14 cellular contexts compared by ENCODE assay signal in genomic region chr6:41689171-41690008, GRCh38. TPM values are rescaled to one million over a fixed set of nuclear protein-coding genes. Genes with fewer than 3 reads are reported as not detected.
A peak's percentile ranks its signal among the peaks of the same experiment; 100 is the strongest.
DNase-seq lines count a peak whose midpoint lies in the region; ATAC-seq and TF ChIP-seq lines count a peak whose summit lies in the region.
"Had no signal": no experiment of that assay in that cellular context is flagged by ENCODE, and none has a peak within 500 bp of the region (broad histone marks: within the 10 kb centered on the region; RNA-seq: fewer than 3 reads in every experiment).

No MANE protein-coding gene starts in this region.

- intact Hi-C loops in natural killer cell (cut with micrococcal nuclease): no loop called here
- intact Hi-C loops in prostate gland (cut with DNase I): loop anchor here (10.0 kb wide), 1 partner anchor 225 kb away; no protein-coding TSS in a partner anchor

- H3K27ac Mint-ChIP-seq in natural killer cell treated with Interleukin-12 subunit alpha and Interleukin-12 subunit beta and Interleukin-15 and Interleukin-18, amount 100 ng/mL, for 72 hours: peak overlapping the region; percentile 64 to 82
- H3K27ac Mint-ChIP-seq in natural killer cell: peak overlapping the region in 1 of 2 donors; percentile 62
- H3K27ac Mint-ChIP-seq: T-helper 1 cell treated with Interleukin-12 subunit alpha and Interleukin-12 subunit beta and Interleukin-4 antibody, amounts not matched to agents 30 μg/mL and 1 μg/mL, for 36 hours had no signal

- ATAC-seq in natural killer cell treated with Interleukin-12 subunit alpha and Interleukin-12 subunit beta and Interleukin-15 and Interleukin-18, amount 100 ng/mL, for 72 hours: peak; percentile 44 to 64
- ATAC-seq in natural killer cell (no peak), GM21515 (IDR thresholded peaks at IDR 0.05; ENCODE audit: unreplicated experiment) (no peak)

- TF ChIP-seq POLR2A in prostate gland (IDR thresholded peaks at IDR 0.05): no peak

- H3K4me1 ChIP-seq in prostate gland (replicated peaks): peaks cover 2% of the 10 kb centered on the region

- no peaks in the 10 kb centered on the region for H3K27me3 ChIP-seq in prostate gland (replicated peaks; ENCODE audit: insufficient read depth)

- TF ChIP-seq CTCF in natural killer cell (IDR thresholded peaks at IDR 0.05): no peak
- TF ChIP-seq CTCF in prostate gland (IDR thresholded peaks at IDR 0.05): no peak

- 59% methylated on average over 9 of the region's 9 CpGs for WGBS in prostate gland

- no peak for DNase-seq in natural killer cell treated with Interleukin-12 subunit alpha and Interleukin-12 subunit beta and Interleukin-15 and Interleukin-18, amount 100 ng/mL, for 72 hours (ENCODE audit: low spot score)
- no peak for DNase-seq in natural killer cell
- DNase-seq in caudate nucleus (lab: John Stamatoyannopoulos, UW): no peak
- DNase-seq in medulla oblongata (ENCODE audit: extremely low spot score): peak; percentile 38
- no peak for DNase-seq in prostate gland (ENCODE audit: low spot score)
- no peak for DNase-seq in DMS79 (lab: John Stamatoyannopoulos, UW)
- no peak for DNase-seq in Ammon's horn (ENCODE audit: low spot score)
- DNase-seq: activated CD4-positive, alpha-beta T cell treated with anti-CD3 and anti-CD28 coated beads, Interleukin-2, amount 50 U/mL, for 1 hour; central memory CD4-positive, alpha-beta T cell; NCI-H2171 treated with DMSO at 0.1 percent for 48 hours had no signal

- H3K27ac ChIP-seq in caudate nucleus (ENCODE audit: low read depth, low read length): peak overlapping the region; percentile 86
- H3K27ac ChIP-seq in prostate gland: peak overlapping the region in 1 of 2 donors; percentile 33

- peaks cover 20 to 24% of the 10 kb centered on the region in 2 donors for H3K4me1 Mint-ChIP-seq in natural killer cell treated with Interleukin-12 subunit alpha and Interleukin-12 subunit beta and Interleukin-15 and Interleukin-18, amount 100 ng/mL, for 72 hours (ENCODE audit: low read depth in 2 of 2)
- peaks cover 0 to 24% of the 10 kb centered on the region in 2 donors for H3K4me1 Mint-ChIP-seq in natural killer cell
- H3K4me1 Mint-ChIP-seq: nephron had no signal

- H3K36me3 ChIP-seq in prostate gland: peaks cover 0 to 7% of the 10 kb centered on the region in 2 donors

- H3K9me3 Mint-ChIP-seq in natural killer cell treated with Interleukin-12 subunit alpha and Interleukin-12 subunit beta and Interleukin-15 and Interleukin-18, amount 100 ng/mL, for 72 hours: no peaks in the 10 kb centered on the region
- H3K9me3 Mint-ChIP-seq in natural killer cell: no peaks in the 10 kb centered on the region
- H3K9me3 Mint-ChIP-seq: nephron; T-helper 1 cell treated with Interleukin-12 subunit alpha and Interleukin-12 subunit beta and Interleukin-4 antibody, amounts not matched to agents 30 μg/mL and 1 μg/mL, for 36 hours had no signal

- no peaks in the 10 kb centered on the region for H3K36me3 Mint-ChIP-seq in natural killer cell treated with Interleukin-12 subunit alpha and Interleukin-12 subunit beta and Interleukin-15 and Interleukin-18, amount 100 ng/mL, for 72 hours
- H3K36me3 Mint-ChIP-seq in natural killer cell: no peaks in the 10 kb centered on the region

- no peaks in the 10 kb centered on the region for H3K9me3 ChIP-seq in prostate gland

- H3K4me3 Mint-ChIP-seq in natural killer cell treated with Interleukin-12 subunit alpha and Interleukin-12 subunit beta and Interleukin-15 and Interleukin-18, amount 100 ng/mL, for 72 hours: peak overlapping the region; percentile 48
- no peak overlapping the region for H3K4me3 Mint-ChIP-seq in natural killer cell
- H3K4me3 Mint-ChIP-seq: nephron; T-helper 1 cell treated with Interleukin-12 subunit alpha and Interleukin-12 subunit beta and Interleukin-4 antibody, amounts not matched to agents 30 μg/mL and 1 μg/mL, for 36 hours had no signal

- H3K4me3 ChIP-seq in prostate gland: no peak overlapping the region

- no peaks in the 10 kb centered on the region for H3K27me3 Mint-ChIP-seq in natural killer cell treated with Interleukin-12 subunit alpha and Interleukin-12 subunit beta and Interleukin-15 and Interleukin-18, amount 100 ng/mL, for 72 hours
- H3K27me3 Mint-ChIP-seq in natural killer cell (ENCODE audit: low read depth in 2 of 2): no peaks in the 10 kb centered on the region

RNA-seq across cellular contexts. Expression of gene TFEB, which starts 46.0 kb away (rescaled TPM):
- 10 to 100 TPM; 36.0 to 40.1 TPM for total RNA-seq in natural killer cell treated with Interleukin-12 subunit alpha and Interleukin-12 subunit beta and Interleukin-15 and Interleukin-18, amount 100 ng/mL, for 72 hours
- total RNA-seq in natural killer cell: 10 to 100 TPM; 56.0 to 66.7 (median 66.2) TPM
- total RNA-seq in prostate gland: 10 to 100 TPM; 28.4 to 31.2 TPM

RNA-seq across cellular contexts. Expression of gene MDFI, which starts 51.1 kb away (rescaled TPM):
- not detected for total RNA-seq in natural killer cell treated with Interleukin-12 subunit alpha and Interleukin-12 subunit beta and Interleukin-15 and Interleukin-18, amount 100 ng/mL, for 72 hours
- total RNA-seq in natural killer cell (not detected), prostate gland (10 to 100 TPM; 31.8 to 77.9 TPM)

RNA-seq across cellular contexts. Expression of gene PGC, which starts 57.8 kb away (rescaled TPM):
- not detected for total RNA-seq in natural killer cell treated with Interleukin-12 subunit alpha and Interleukin-12 subunit beta and Interleukin-15 and Interleukin-18, amount 100 ng/mL, for 72 hours
- total RNA-seq in natural killer cell (not detected), prostate gland (100 to 1,000 TPM in 1 of 2 donors, 10 to 100 TPM in 1; 18.4 to 391 TPM)
- total RNA-seq: kidney epithelial cell had no signal

Comparison
In these comparisons a context has a peak if more than half of its experiments do, and no peak if none do; other contexts are left out.
1. ATAC-seq: peak in natural killer cell treated with Interleukin-12 subunit alpha and Interleukin-12 subunit beta and Interleukin-15 and Interleukin-18, amount 100 ng/mL, for 72 hours (2 of 2); none in natural killer cell (0 of 3) and GM21515 (single experiment).
2. RNA of gene MDFI, which starts 51.1 kb away (total RNA-seq): 31.8 to 77.9 TPM in prostate gland; not detected in natural killer cell treated with Interleukin-12 subunit alpha and Interleukin-12 subunit beta and Interleukin-15 and Interleukin-18, amount 100 ng/mL, for 72 hours and not detected in natural killer cell; every median in the first group is over 10 times any median in the second.
3. RNA of gene PGC, which starts 57.8 kb away (total RNA-seq): 18.4 to 391 TPM in prostate gland; not detected in natural killer cell treated with Interleukin-12 subunit alpha and Interleukin-12 subunit beta and Interleukin-15 and Interleukin-18, amount 100 ng/mL, for 72 hours and not detected in natural killer cell; every median in the first group is over 10 times any median in the second.